ENCODE assay signal across 1 cellular context in the genomic region with DNA sequence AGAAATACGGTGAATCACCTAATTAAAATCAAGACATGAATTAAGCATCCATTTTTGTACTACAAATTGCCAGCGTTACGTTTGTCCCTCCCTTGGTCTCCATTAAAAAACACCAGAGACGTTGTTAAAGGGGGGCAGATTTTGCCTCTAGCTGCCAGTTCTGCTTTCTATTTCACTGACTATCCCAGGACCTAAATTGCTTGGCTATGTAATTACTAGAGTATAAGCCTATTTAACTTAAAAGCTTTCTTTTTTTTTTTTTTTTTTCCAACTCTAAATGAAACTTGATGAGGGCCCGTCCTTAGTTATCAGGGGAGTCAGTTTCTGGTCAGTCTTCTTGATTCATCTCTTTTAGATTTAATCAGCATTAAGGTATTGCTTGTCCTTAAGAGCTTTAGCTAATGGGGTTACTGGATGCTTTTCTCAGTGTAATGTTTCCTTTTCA.
TF ChIP-seq lines count a peak whose summit lies in the region.

No MANE protein-coding gene starts in this region.

TF ChIP-seq in GM23338, 12 proteins besides CTCF, POLR2A, EP300 and RAD21 (continued from another document):
- TF ChIP-seq, protein P1, sequence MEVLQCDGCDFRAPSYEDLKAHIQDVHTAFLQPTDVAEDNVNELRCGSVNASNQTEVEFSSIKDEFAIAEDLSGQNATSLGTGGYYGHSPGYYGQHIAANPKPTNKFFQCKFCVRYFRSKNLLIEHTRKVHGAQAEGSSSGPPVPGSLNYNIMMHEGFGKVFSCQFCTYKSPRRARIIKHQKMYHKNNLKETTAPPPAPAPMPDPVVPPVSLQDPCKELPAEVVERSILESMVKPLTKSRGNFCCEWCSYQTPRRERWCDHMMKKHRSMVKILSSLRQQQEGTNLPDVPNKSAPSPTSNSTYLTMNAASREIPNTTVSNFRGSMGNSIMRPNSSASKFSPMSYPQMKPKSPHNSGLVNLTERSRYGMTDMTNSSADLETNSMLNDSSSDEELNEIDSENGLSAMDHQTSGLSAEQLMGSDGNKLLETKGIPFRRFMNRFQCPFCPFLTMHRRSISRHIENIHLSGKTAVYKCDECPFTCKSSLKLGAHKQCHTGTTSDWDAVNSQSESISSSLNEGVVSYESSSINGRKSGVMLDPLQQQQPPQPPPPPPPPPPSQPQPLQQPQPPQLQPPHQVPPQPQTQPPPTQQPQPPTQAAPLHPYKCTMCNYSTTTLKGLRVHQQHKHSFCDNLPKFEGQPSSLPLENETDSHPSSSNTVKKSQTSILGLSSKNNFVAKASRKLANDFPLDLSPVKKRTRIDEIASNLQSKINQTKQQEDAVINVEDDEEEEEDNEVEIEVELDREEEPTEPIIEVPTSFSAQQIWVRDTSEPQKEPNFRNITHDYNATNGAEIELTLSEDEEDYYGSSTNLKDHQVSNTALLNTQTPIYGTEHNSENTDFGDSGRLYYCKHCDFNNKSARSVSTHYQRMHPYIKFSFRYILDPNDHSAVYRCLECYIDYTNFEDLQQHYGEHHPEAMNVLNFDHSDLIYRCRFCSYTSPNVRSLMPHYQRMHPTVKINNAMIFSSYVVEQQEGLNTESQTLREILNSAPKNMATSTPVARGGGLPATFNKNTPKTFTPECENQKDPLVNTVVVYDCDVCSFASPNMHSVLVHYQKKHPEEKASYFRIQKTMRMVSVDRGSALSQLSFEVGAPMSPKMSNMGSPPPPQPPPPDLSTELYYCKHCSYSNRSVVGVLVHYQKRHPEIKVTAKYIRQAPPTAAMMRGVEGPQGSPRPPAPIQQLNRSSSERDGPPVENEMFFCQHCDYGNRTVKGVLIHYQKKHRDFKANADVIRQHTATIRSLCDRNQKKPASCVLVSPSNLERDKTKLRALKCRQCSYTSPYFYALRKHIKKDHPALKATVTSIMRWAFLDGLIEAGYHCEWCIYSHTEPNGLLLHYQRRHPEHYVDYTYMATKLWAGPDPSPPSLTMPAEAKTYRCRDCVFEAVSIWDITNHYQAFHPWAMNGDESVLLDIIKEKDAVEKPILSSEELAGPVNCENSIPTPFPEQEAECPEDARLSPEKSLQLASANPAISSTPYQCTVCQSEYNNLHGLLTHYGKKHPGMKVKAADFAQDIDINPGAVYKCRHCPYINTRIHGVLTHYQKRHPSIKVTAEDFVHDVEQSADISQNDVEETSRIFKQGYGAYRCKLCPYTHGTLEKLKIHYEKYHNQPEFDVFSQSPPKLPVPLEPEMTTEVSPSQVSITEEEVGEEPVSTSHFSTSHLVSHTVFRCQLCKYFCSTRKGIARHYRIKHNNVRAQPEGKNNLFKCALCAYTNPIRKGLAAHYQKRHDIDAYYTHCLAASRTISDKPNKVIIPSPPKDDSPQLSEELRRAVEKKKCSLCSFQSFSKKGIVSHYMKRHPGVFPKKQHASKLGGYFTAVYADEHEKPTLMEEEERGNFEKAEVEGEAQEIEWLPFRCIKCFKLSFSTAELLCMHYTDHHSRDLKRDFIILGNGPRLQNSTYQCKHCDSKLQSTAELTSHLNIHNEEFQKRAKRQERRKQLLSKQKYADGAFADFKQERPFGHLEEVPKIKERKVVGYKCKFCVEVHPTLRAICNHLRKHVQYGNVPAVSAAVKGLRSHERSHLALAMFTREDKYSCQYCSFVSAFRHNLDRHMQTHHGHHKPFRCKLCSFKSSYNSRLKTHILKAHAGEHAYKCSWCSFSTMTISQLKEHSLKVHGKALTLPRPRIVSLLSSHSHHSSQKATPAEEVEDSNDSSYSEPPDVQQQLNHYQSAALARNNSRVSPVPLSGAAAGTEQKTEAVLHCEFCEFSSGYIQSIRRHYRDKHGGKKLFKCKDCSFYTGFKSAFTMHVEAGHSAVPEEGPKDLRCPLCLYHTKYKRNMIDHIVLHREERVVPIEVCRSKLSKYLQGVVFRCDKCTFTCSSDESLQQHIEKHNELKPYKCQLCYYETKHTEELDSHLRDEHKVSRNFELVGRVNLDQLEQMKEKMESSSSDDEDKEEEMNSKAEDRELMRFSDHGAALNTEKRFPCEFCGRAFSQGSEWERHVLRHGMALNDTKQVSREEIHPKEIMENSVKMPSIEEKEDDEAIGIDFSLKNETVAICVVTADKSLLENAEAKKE (CRISPR knock-in tag; IDR thresholded peaks at IDR 0.05), result no peak
- TF ChIP-seq REST (IDR thresholded peaks at IDR 0.05; ENCODE audit: unreplicated experiment) (no peak), ZNF331 (CRISPR knock-in tag; IDR thresholded peaks at IDR 0.05; ENCODE audit: low read depth) (no peak)
